Comparison of ENCODE assay signal across 8 cellular contexts in the genomic region with DNA sequence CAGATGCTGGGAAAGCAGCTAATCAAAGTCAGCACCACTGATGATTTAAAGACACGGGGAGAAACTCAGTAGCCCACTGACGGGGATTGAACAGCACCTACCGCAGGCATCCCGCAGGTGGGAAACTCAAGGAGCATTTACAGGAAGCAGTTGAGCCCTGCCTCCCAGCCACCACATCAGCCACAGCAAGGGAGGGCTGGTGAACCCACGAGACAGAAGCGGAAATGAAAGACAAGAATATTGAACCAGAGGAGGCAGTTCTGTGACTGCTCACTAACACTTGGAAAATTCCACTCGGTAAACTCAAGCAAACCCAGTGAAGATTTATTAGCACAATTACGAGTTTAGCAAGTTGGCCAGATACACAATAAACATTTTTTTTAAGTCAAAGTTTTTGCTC.
A peak's percentile ranks its signal among the peaks of the same experiment; 100 is the strongest.
DNase-seq lines count a peak whose midpoint lies in the region; ATAC-seq lines count a peak whose summit lies in the region.

No MANE protein-coding gene starts in this region.

- peaks cover 8% of the 10 kb centered on the region for H3K4me1 Mint-ChIP-seq in memory B cell

- no peak overlapping the region for H3K27ac Mint-ChIP-seq in memory B cell

- H3K36me3 Mint-ChIP-seq in memory B cell: no peaks in the 10 kb centered on the region

- no peaks in the 10 kb centered on the region for H3K9me3 Mint-ChIP-seq in memory B cell

- peaks cover 20% of the 10 kb centered on the region for H3K27me3 Mint-ChIP-seq in memory B cell

- ATAC-seq in memory B cell (ENCODE audit: low read depth) (peak; percentile 87), GM18858 (IDR thresholded peaks at IDR 0.05; ENCODE audit: unreplicated experiment) (no peak)

- DNase-seq in NCI-H510A treated with DMSO at 0.1 percent for 48 hours (lab: John Stamatoyannopoulos, UW): peak; percentile 53
- DNase-seq in NCI-H510A (lab: John Stamatoyannopoulos, UW): no peak
- peak; percentile 71 for DNase-seq in activated CD8-positive, alpha-beta memory T cell treated with anti-CD3 and anti-CD28 coated beads for 24 hours
- peak in 1 of 2 donors; percentile 7 for DNase-seq in memory B cell (ENCODE audit: low spot score in 2 of 2)
- peak; percentile 16 for DNase-seq in stimulated activated naive CD4-positive, alpha-beta T cell treated with Interleukin-2 at 50 U/mL for 16 hours (lab: John Stamatoyannopoulos, UW)
- DNase-seq in SHP77 treated with DMSO at 0.1 percent for 48 hours (lab: John Stamatoyannopoulos, UW): no peak
- no peak for DNase-seq in AG08395 (ENCODE audit: low spot score)

- no peak overlapping the region for H3K4me3 Mint-ChIP-seq in memory B cell

Comparison
In these comparisons a context has a peak if more than half of its experiments do, and no peak if none do; other contexts are left out.
1. DNase-seq: peak in NCI-H510A treated with DMSO at 0.1 percent for 48 hours (single experiment), activated CD8-positive, alpha-beta memory T cell treated with anti-CD3 and anti-CD28 coated beads for 24 hours (single experiment) and stimulated activated naive CD4-positive, alpha-beta T cell treated with Interleukin-2 at 50 U/mL for 16 hours (single experiment); none in NCI-H510A (single experiment), SHP77 treated with DMSO at 0.1 percent for 48 hours (single experiment) and AG08395 (single experiment).